ENCODE assay signal across 15 cellular contexts in the genomic region with DNA sequence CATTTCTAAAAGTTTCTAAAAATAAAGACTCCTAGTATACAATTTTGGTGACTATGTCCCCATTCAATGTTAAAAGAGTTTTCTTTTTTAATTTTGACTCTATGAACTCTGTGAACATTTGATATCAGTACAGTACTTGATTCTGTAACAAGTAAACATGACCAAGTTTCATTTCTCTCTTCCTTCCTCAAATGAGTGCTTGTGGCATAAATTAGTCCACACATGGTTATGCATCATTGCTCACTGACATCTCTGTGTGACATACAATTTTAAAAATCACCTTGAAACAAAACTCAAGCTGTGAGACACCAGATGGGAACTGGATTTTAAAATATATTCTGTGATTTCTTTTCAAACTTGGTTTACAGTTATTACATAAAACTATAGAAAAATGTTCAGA.
DNase-seq lines count a peak whose midpoint lies in the region; ATAC-seq lines count a peak whose summit lies in the region.
"Had no signal": no experiment of that assay in that cellular context is flagged by ENCODE, and none has a peak within 500 bp of the region (broad histone marks: within the 10 kb centered on the region; RNA-seq: fewer than 3 reads in every experiment).

No MANE protein-coding gene starts in this region.

- peaks cover 0 to 16% (median 2%) of the 10 kb centered on the region in 7 donors for H3K9me3 Mint-ChIP-seq in naive B cell
- H3K9me3 Mint-ChIP-seq: H9 had no signal

- ATAC-seq in GM18870 (IDR thresholded peaks at IDR 0.05; ENCODE audit: unreplicated experiment) = peak; percentile 69
- peak; percentile 92 for ATAC-seq in HG02759 (IDR thresholded peaks at IDR 0.05; ENCODE audit: unreplicated experiment)
- peak; percentile 93 for ATAC-seq in HG03439 (IDR thresholded peaks at IDR 0.05; ENCODE audit: unreplicated experiment)
- ATAC-seq in naive B cell (ENCODE audit: low read depth in 2 of 2) = peak; percentile 98 to 100

- H3K4me3 Mint-ChIP-seq in naive B cell = peak overlapping the region in 5 of 8 donors; percentile 11 to 68 (median 49)
- H3K4me3 Mint-ChIP-seq: activated naive CD4-positive, alpha-beta T cell treated with anti-CD3 and anti-CD28 coated beads for 36 hours; CD4-positive, alpha-beta memory T cell; H9 had no signal

- H3K27ac Mint-ChIP-seq in naive B cell = peak overlapping the region in 3 of 6 donors; percentile 56 to 65 (median 59)
- H3K27ac Mint-ChIP-seq: activated naive CD4-positive, alpha-beta T cell treated with anti-CD3 and anti-CD28 coated beads for 36 hours; CD4-positive, alpha-beta memory T cell; H9 had no signal

- DNase-seq in naive B cell (peak; percentile 32), DMS153 treated with DMSO at 0.1 percent for 48 hours (lab: John Stamatoyannopoulos, UW; ENCODE audit: unreplicated experiment) (no peak), amniotic stem cell (lab: John Stamatoyannopoulos, UW) (no peak), D341Med (ENCODE audit: low spot score) (no peak)
- DNase-seq: activated naive CD4-positive, alpha-beta T cell treated with anti-CD3 and anti-CD28 coated beads for 36 hours; CD4-positive, alpha-beta memory T cell; effector CD8-positive, alpha-beta T cell; GDM1; H9; mesendoderm; NCI-H2171; occipital lobe had no signal

- H3K4me1 Mint-ChIP-seq in naive B cell = peaks cover 4 to 22% (median 5%) of the 10 kb centered on the region in 3 donors
- H3K4me1 Mint-ChIP-seq: CD4-positive, alpha-beta memory T cell; H9 had no signal

- H3K36me3 Mint-ChIP-seq in naive B cell = peaks cover 6 to 11% of the 10 kb centered on the region in 2 donors
- H3K36me3 Mint-ChIP-seq: CD4-positive, alpha-beta memory T cell had no signal

- H3K27me3 Mint-ChIP-seq in naive B cell = peaks cover 8 to 18% (median 9%) of the 10 kb centered on the region in 3 donors
- H3K27me3 Mint-ChIP-seq: CD4-positive, alpha-beta memory T cell had no signal
